In the genomic region with DNA sequence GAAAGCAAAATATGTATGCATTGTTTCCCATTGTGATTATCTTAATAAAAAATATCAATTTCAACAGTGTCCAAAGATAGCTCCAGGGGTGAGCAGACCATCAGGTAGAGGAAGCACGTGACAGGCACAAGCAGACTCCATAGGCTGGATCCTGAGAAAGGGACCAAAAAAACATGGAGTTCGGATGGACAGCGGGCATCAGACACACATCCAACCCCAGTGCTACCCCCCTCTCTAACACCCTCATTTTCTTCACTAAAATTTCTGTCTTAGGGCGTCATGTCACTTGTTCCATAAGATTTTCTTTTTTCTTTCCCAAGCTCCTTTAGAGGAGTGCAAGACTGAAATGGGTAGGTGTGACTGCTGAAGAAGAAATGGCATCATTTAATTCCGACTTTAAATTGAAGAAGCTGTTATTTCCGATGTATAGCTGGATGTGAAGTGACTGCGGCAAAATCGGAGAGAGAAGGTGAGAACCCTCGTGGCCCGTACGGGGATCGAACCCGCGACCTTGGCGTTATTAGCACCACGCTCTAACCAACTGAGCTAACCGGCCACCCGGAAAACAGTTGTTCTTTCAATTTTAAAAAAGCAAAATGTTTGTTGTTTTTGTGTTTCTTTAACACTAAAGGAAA, we compare ENCODE assay signal across 8 cellular contexts. TPM values are rescaled to one million over a fixed set of nuclear protein-coding genes. Genes with fewer than 3 reads are reported as not detected.
DNase-seq lines count a peak whose midpoint lies in the region; ATAC-seq and TF ChIP-seq lines count a peak whose summit lies in the region.

No MANE protein-coding gene starts in this region.

- ATAC-seq in T-helper 17 cell (no peak), GM21423 (IDR thresholded peaks at IDR 0.05; ENCODE audit: unreplicated experiment) (no peak)

- H3K27me3 ChIP-seq in ectodermal cell (ENCODE audit: control insufficient read depth, insufficient read depth, low read length, poor library complexity, severe bottlenecking) (peaks cover 44% of the 10 kb centered on the region), dorsolateral prefrontal cortex (peaks cover 4 to 97% (median 85%) of the 10 kb centered on the region in 45 donors)

- 18 to 21% methylated on average over 18 of the region's 18 CpGs for WGBS in ectodermal cell, 2 experiments

- no peak for TF ChIP-seq CTCF in dorsolateral prefrontal cortex (IDR thresholded peaks at IDR 0.05 in 54 of 56, conservative IDR thresholded peaks at IDR 0.05 in 2 of 56; ENCODE audit: low read depth in 1 of 56, partially characterized antibody in 56 of 56)

- intact Hi-C loops in dorsolateral prefrontal cortex (cut with DNase I), result no loop called here

- peaks cover 7% of the 10 kb centered on the region for H3K4me1 Mint-ChIP-seq in T-helper 17 cell

- peak; percentile 55 for DNase-seq in NCI-H2171 treated with DMSO at 0.1 percent for 48 hours (lab: John Stamatoyannopoulos, UW)
- DNase-seq in NCI-H2171 (lab: John Stamatoyannopoulos, UW), result no peak
- no peak for DNase-seq in T-helper 17 cell
- DNase-seq in stimulated activated CD4-positive, alpha-beta T cell treated with anti-CD3 and anti-CD28 coated beads, Interleukin-1b, Interleukin-23, amount 100 ng/mL, for 24 hours (ENCODE audit: low read depth in 4 of 4, low spot score in 1 of 4), result peak in 3 of 4 experiments; percentile 38 to 59 (median 54)
- no peak for DNase-seq in dorsolateral prefrontal cortex
- no peak for DNase-seq in NCI-H510A treated with DMSO at 0.1 percent for 48 hours (lab: John Stamatoyannopoulos, UW)

- peaks cover 4% of the 10 kb centered on the region for H3K36me3 Mint-ChIP-seq in T-helper 17 cell (ENCODE audit: low read depth)

- no peaks in the 10 kb centered on the region for H3K36me3 ChIP-seq in ectodermal cell (ENCODE audit: control insufficient read depth, insufficient read depth, low read length)

- peak overlapping the region; percentile 44 for H3K4me3 ChIP-seq in ectodermal cell (ENCODE audit: insufficient read depth, low read depth, low read length)
- H3K4me3 ChIP-seq in dorsolateral prefrontal cortex, result peak overlapping the region in 7 of 59 donors; percentile 7 to 48 (median 15)

- H3K4me1 ChIP-seq in ectodermal cell (ENCODE audit: control insufficient read depth, insufficient read depth, low read length), result no peaks in the 10 kb centered on the region

- peak overlapping the region; percentile 94 for H3K27ac Mint-ChIP-seq in T-helper 17 cell

- peak overlapping the region; percentile 7 for H3K4me3 Mint-ChIP-seq in T-helper 17 cell

- peaks cover 15% of the 10 kb centered on the region for H3K9me3 ChIP-seq in T-helper 17 cell (ENCODE audit: control insufficient read depth, low read length, poor library complexity, severe bottlenecking)
- no peaks in the 10 kb centered on the region for H3K9me3 ChIP-seq in ectodermal cell (ENCODE audit: control insufficient read depth, low read length)

- H3K27ac ChIP-seq in ectodermal cell (ENCODE audit: insufficient read depth, low read depth, low read length, poor library complexity, severe bottlenecking) (no peak overlapping the region), dorsolateral prefrontal cortex (no peak overlapping the region)

- peaks cover 76% of the 10 kb centered on the region for H3K27me3 Mint-ChIP-seq in T-helper 17 cell

RNA-seq across cellular contexts. Expression of a gene that starts 10.3 kb away (rescaled TPM):
- total RNA-seq in T-helper 17 cell, result 1 to 10 TPM in 1 of 2 donors, under 1 TPM in 1; 0.80 to 2.0 TPM
- 6.2 TPM for polyA plus RNA-seq in ectodermal cell (2013, experiment 1 of 4)
- 3.9 TPM for polyA plus RNA-seq in ectodermal cell (2013, experiment 2 of 4)
- 3.8 TPM for polyA plus RNA-seq in ectodermal cell (2013, experiment 3 of 4)
- polyA plus RNA-seq in ectodermal cell (2013, experiment 4 of 4), result 6.0 TPM
- total RNA-seq in dorsolateral prefrontal cortex, result 1 to 10 TPM; 2.0 to 8.9 (median 4.7) TPM

Comparison
In these comparisons a context has a peak if more than half of its experiments do, and no peak if none do; other contexts are left out.
1. DNase-seq: peak in NCI-H2171 treated with DMSO at 0.1 percent for 48 hours (single experiment) and stimulated activated CD4-positive, alpha-beta T cell treated with anti-CD3 and anti-CD28 coated beads, Interleukin-1b, Interleukin-23, amount 100 ng/mL, for 24 hours (3 of 4); none in NCI-H2171 (single experiment), T-helper 17 cell (0 of 3), dorsolateral prefrontal cortex (0 of 10) and NCI-H510A treated with DMSO at 0.1 percent for 48 hours (single experiment).